ENCODE assay signal across 37 cellular contexts in the genomic region with DNA sequence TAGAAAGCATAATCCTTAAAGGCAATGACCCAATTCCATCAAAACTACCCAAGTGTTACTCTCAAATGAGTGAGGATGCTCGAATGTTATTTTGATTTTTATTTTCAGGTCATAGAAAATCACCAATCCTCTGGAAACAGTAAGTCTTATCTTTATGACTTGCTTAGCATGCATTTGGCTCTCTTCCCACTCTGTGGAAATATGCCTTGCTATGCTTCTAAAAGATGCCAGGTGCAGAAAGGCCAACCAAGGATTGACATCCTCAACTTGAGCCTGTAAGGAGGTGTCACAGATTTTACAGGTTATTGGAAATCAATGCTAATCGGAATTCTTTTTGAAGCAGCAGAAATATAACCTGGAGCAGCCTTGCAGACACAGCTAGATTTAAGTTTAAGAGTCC.
"Had no signal": no experiment of that assay in that cellular context is flagged by ENCODE, and none has a peak within 500 bp of the region (broad histone marks: within the 10 kb centered on the region; RNA-seq: fewer than 3 reads in every experiment).

No MANE protein-coding gene starts in this region.

- H3K27ac ChIP-seq: ascending aorta, cardiac muscle cell, VCaP had no signal

- DNase-seq: activated B cell treated with CpG ODN at 0.5 μM for 24 hours; activated CD4-positive, alpha-beta memory T cell treated with anti-CD3 and anti-CD28 coated beads for 36 hours; activated CD4-positive, alpha-beta T cell treated with anti-CD3 and anti-CD28 coated beads for 4 hours; activated CD4-positive, alpha-beta T cell treated with anti-CD3 and anti-CD28 coated beads, Interleukin-2, amount 10 ng/mL, durations not matched to agents 24 days and 14 days; activated CD4-positive, alpha-beta T cell treated with anti-CD3 and anti-CD28 coated beads, Interleukin-2, amount 50 U/mL, for 1 hour; activated CD4-positive, alpha-beta T cell treated with anti-CD3 and anti-CD28 coated beads, Interleukin-2, amount 50 U/mL, for 4 hours; activated CD4-positive, CD25-positive, alpha-beta regulatory T cell treated with anti-CD3 and anti-CD28 coated beads, Interleukin-2, amount 50 U/mL, for 72 hours; activated CD8-positive, alpha-beta memory T cell treated with anti-CD3 and anti-CD28 coated beads, Interleukin-2, amount 50 U/mL, for 4 hours; activated CD8-positive, alpha-beta T cell treated with anti-CD3 and anti-CD28 coated beads for 36 hours; activated effector memory CD4-positive, alpha-beta T cell treated with Interleukin-2 at 50 U/mL for 16 hours; activated gamma-delta T cell; activated naive CD4-positive, alpha-beta T cell treated with anti-CD3 and anti-CD28 coated beads, Interleukin-2, amount 10 ng/mL, durations not matched to agents 7 days and 5 days; activated naive CD4-positive, alpha-beta T cell treated with Interleukin-2 at 50 U/mL for 16 hours; activated naive CD8-positive, alpha-beta T cell treated with anti-CD3 and anti-CD28 coated beads, Interleukin-2, amount 10 ng/mL, durations not matched to agents 7 days and 5 days; activated naive CD8-positive, alpha-beta T cell treated with anti-CD3 and anti-CD28 coated beads, Interleukin-2, amount 50 U/mL, for 24 hours; activated T-cell treated with anti-CD3 and anti-CD28 coated beads for 4 hours; activated T-cell treated with anti-CD3 and anti-CD28 coated beads, Interleukin-2, amount 50 U/mL, for 1 hour; activated T-cell treated with anti-CD3 and anti-CD28 coated beads, Interleukin-2, amount 50 U/mL, for 4 hours; activated T-cell treated with anti-CD3 and anti-CD28 coated beads, Interleukin-2, amount 50 U/mL, for 72 hours; amygdala; anterior cingulate cortex; caudate nucleus; cerebellar nuclear complex; T-helper 1 cell; T-helper 2 cell; T-helper 9 cell had no signal

- H3K36me3 Mint-ChIP-seq: activated CD4-positive, alpha-beta memory T cell treated with anti-CD3 and anti-CD28 coated beads for 36 hours; activated naive CD4-positive, alpha-beta T cell treated with anti-CD3 and anti-CD28 coated beads, Interleukin-2, amount 10 ng/mL, durations not matched to agents 7 days and 5 days; activated naive CD4-positive, alpha-beta T cell treated with anti-CD3 and anti-CD28 coated beads, Interleukin-2, amount 50 U/mL, for 24 hours; activated naive CD8-positive, alpha-beta T cell; activated naive CD8-positive, alpha-beta T cell treated with anti-CD3 and anti-CD28 coated beads, Interleukin-2, amount 10 ng/mL, durations not matched to agents 7 days and 5 days; brain had no signal

- H3K4me1 ChIP-seq: ascending aorta had no signal

- H3K27me3 ChIP-seq: ascending aorta, cardiac muscle cell had no signal

- H3K9me3 Mint-ChIP-seq: activated naive CD4-positive, alpha-beta T cell treated with anti-CD3 and anti-CD28 coated beads, Interleukin-2, amount 50 U/mL, for 24 hours; activated naive CD8-positive, alpha-beta T cell treated with anti-CD3 and anti-CD28 coated beads, Interleukin-2, amount 50 U/mL, for 24 hours had no signal

- H3K27ac Mint-ChIP-seq: activated B cell treated with CpG ODN at 0.5 μM for 24 hours; activated CD4-positive, alpha-beta memory T cell treated with anti-CD3 and anti-CD28 coated beads for 36 hours; activated CD4-positive, alpha-beta T cell treated with anti-CD3 and anti-CD28 coated beads, Interleukin-2, amount 10 ng/mL, durations not matched to agents 24 days and 14 days; activated CD8-positive, alpha-beta T cell treated with anti-CD3 and anti-CD28 coated beads for 36 hours; activated naive CD4-positive, alpha-beta T cell treated with anti-CD3 and anti-CD28 coated beads, Interleukin-2, amount 10 ng/mL, durations not matched to agents 7 days and 5 days; activated naive CD4-positive, alpha-beta T cell treated with anti-CD3 and anti-CD28 coated beads, Interleukin-2, amount 50 U/mL, for 24 hours; activated naive CD8-positive, alpha-beta T cell; activated naive CD8-positive, alpha-beta T cell treated with anti-CD3 and anti-CD28 coated beads, Interleukin-2, amount 10 ng/mL, durations not matched to agents 7 days and 5 days; activated naive CD8-positive, alpha-beta T cell treated with anti-CD3 and anti-CD28 coated beads, Interleukin-2, amount 50 U/mL, for 24 hours; activated T-cell treated with anti-CD3 and anti-CD28 coated beads, Interleukin-2, amount 50 U/mL, for 72 hours; activated T-helper 1 cell treated with anti-CD3 and anti-CD28 coated beads, Interleukin-12 subunit alpha, Interleukin-12 subunit beta, Interleukin-2, Interleukin-4 antibody, amounts not matched to agents 30 ng/mL and 10 ng/mL and 1 ng/mL, durations not matched to agents 14 hours and 24 hours and 36 hours; activated T-helper 2 cell treated with anti-CD3 and anti-CD28 coated beads, Interferon-gamma antibody, Interleukin-2, Interleukin-4, amounts not matched to agents 10 μg/mL and 5 μg/mL and 100 μg/mL, durations not matched to agents 14 hours and 24 hours and 36 hours; brain; T-helper 1 cell treated with Interleukin-12 subunit alpha and Interleukin-12 subunit beta and Interleukin-4 antibody, amounts not matched to agents 30 μg/mL and 1 μg/mL, for 36 hours; T-helper 2 cell treated with Interferon-gamma antibody and Interleukin-4, amounts not matched to agents 5 μg/mL and 100 μg/mL, for 36 hours had no signal

- H3K4me1 Mint-ChIP-seq: activated CD4-positive, alpha-beta T cell treated with anti-CD3 and anti-CD28 coated beads, Interleukin-2, amount 10 ng/mL, durations not matched to agents 24 days and 14 days; activated naive CD4-positive, alpha-beta T cell treated with anti-CD3 and anti-CD28 coated beads, Interleukin-2, amount 10 ng/mL, durations not matched to agents 7 days and 5 days; activated naive CD4-positive, alpha-beta T cell treated with anti-CD3 and anti-CD28 coated beads, Interleukin-2, amount 50 U/mL, for 24 hours; activated naive CD8-positive, alpha-beta T cell treated with anti-CD3 and anti-CD28 coated beads, Interleukin-2, amount 10 ng/mL, durations not matched to agents 7 days and 5 days; activated naive CD8-positive, alpha-beta T cell treated with anti-CD3 and anti-CD28 coated beads, Interleukin-2, amount 50 U/mL, for 24 hours; central memory CD8-positive, alpha-beta T cell had no signal

- H3K36me3 ChIP-seq: ascending aorta, cardiac muscle cell had no signal

- H3K9me3 ChIP-seq: ascending aorta had no signal

- ATAC-seq: activated CD8-positive, alpha-beta T cell treated with anti-CD3 and anti-CD28 coated beads for 36 hours; activated naive CD8-positive, alpha-beta T cell treated with anti-CD3 and anti-CD28 coated beads, Interleukin-2, amount 50 U/mL, for 24 hours; activated T-cell treated with anti-CD3 and anti-CD28 coated beads, Interleukin-2, amount 50 U/mL, for 4 hours; activated T-cell treated with anti-CD3 and anti-CD28 coated beads, Interleukin-2, amount 50 U/mL, for 72 hours had no signal

- H3K4me3 Mint-ChIP-seq: activated B cell treated with CpG ODN at 0.5 μM for 24 hours; activated CD4-positive, alpha-beta memory T cell treated with anti-CD3 and anti-CD28 coated beads for 36 hours; activated CD4-positive, alpha-beta T cell treated with anti-CD3 and anti-CD28 coated beads, Interleukin-2, amount 10 ng/mL, durations not matched to agents 24 days and 14 days; activated CD8-positive, alpha-beta T cell treated with anti-CD3 and anti-CD28 coated beads for 36 hours; activated naive CD4-positive, alpha-beta T cell treated with anti-CD3 and anti-CD28 coated beads, Interleukin-2, amount 10 ng/mL, durations not matched to agents 7 days and 5 days; activated naive CD4-positive, alpha-beta T cell treated with anti-CD3 and anti-CD28 coated beads, Interleukin-2, amount 50 U/mL, for 24 hours; activated naive CD8-positive, alpha-beta T cell; activated naive CD8-positive, alpha-beta T cell treated with anti-CD3 and anti-CD28 coated beads, Interleukin-2, amount 10 ng/mL, durations not matched to agents 7 days and 5 days; activated naive CD8-positive, alpha-beta T cell treated with anti-CD3 and anti-CD28 coated beads, Interleukin-2, amount 50 U/mL, for 24 hours; activated T-cell treated with anti-CD3 and anti-CD28 coated beads, Interleukin-2, amount 50 U/mL, for 4 hours; activated T-cell treated with anti-CD3 and anti-CD28 coated beads, Interleukin-2, amount 50 U/mL, for 72 hours; activated T-helper 1 cell treated with anti-CD3 and anti-CD28 coated beads, Interleukin-12 subunit alpha, Interleukin-12 subunit beta, Interleukin-2, Interleukin-4 antibody, amounts not matched to agents 30 ng/mL and 10 ng/mL and 1 ng/mL, durations not matched to agents 14 hours and 24 hours and 36 hours; brain; central memory CD8-positive, alpha-beta T cell; T-helper 1 cell treated with Interleukin-12 subunit alpha and Interleukin-12 subunit beta and Interleukin-4 antibody, amounts not matched to agents 30 μg/mL and 1 μg/mL, for 36 hours; T-helper 2 cell treated with Interferon-gamma antibody and Interleukin-4, amounts not matched to agents 5 μg/mL and 100 μg/mL, for 36 hours had no signal

- H3K4me3 ChIP-seq: ascending aorta, cardiac muscle cell had no signal
